In genomic region chr9:36152741-36153438, GRCh38 we compare ENCODE assay signal across 1 cellular context.
TF ChIP-seq lines count a peak whose summit lies in the region.

No MANE protein-coding gene starts in this region.

TF ChIP-seq in IMR-90, 13 proteins besides CTCF, POLR2A, EP300 and RAD21 (continued from another document):
- TF ChIP-seq NFE2L2 (IDR thresholded peaks at IDR 0.05; ENCODE audit: low read depth, low read length), result no peak
- no peak for TF ChIP-seq FOS (IDR thresholded peaks at IDR 0.05; ENCODE audit: low read depth, low read length)
- no peak for TF ChIP-seq CEBPB (IDR thresholded peaks at IDR 0.05; ENCODE audit: low read depth, low read length)
- no peak for TF ChIP-seq MAZ (IDR thresholded peaks at IDR 0.05; ENCODE audit: borderline replicate concordance, low read depth, low read length)
- no peak for TF ChIP-seq USF2 (IDR thresholded peaks at IDR 0.05; ENCODE audit: low read depth, low read length)
- TF ChIP-seq RFX5 (IDR thresholded peaks at IDR 0.05; ENCODE audit: low read depth, low read length), result no peak
- no peak for TF ChIP-seq BHLHE40 (IDR thresholded peaks at IDR 0.05; ENCODE audit: low read depth, low read length)
- TF ChIP-seq MAFK (IDR thresholded peaks at IDR 0.05; ENCODE audit: low read depth, low read length), result no peak
